In the genomic region with DNA sequence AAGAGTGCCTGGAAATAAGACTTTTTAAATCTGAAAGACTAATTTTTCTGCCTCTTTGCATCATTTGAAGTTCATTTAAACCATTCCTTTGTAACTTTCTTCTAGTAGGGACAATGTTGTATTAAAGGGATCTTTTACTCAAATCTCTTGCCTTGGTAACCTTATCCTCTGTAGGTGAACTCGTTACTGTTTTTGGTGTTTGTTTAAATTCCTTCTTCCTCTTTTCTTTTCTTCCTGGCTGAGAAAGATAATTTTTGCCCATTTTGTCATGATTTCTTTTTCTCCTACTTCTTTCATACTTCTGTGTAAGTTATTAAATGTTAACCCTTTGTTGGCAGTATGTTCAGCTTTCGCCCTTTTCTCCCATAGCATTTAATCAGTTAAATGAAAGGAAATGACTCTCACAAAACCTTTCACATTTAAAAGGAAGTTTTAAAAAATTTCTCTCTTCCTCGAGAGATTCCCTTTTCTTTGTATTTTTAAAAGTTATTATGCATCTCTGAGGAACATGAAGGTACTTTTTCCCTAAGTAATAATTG, we compare ENCODE assay signal across 14 cellular contexts. TPM values are rescaled to one million over a fixed set of nuclear protein-coding genes. Genes with fewer than 3 reads are reported as not detected.
DNase-seq lines count a peak whose midpoint lies in the region; ATAC-seq and TF ChIP-seq lines count a peak whose summit lies in the region.
"Had no signal": no experiment of that assay in that cellular context is flagged by ENCODE, and none has a peak within 500 bp of the region (broad histone marks: within the 10 kb centered on the region; RNA-seq: fewer than 3 reads in every experiment).

No MANE protein-coding gene starts in this region.

- in situ Hi-C loops in KBM-7 (cut with MboI; ENCODE audit: low pct_unique_long_range_greater_than_20kb, low sequenced_read_pairs) = no loop called here

- peak overlapping the region; percentile 15; the same call in 1 of the 2 replicates for H3K4me2 ChIP-seq in DOHH2 (ENCODE audit: low read length)

- H3K79me2 ChIP-seq in DOHH2 (ENCODE audit: control insufficient read depth, low read length) = peaks cover 100% of the 10 kb centered on the region

- no peaks in the 10 kb centered on the region for H3K27me3 ChIP-seq in DOHH2 (ENCODE audit: control insufficient read depth, low read length)
- no peaks in the 10 kb centered on the region for H3K27me3 ChIP-seq in ascending aorta
- H3K27me3 ChIP-seq in muscle layer of duodenum (ENCODE audit: low read depth, low read length) = no peaks in the 10 kb centered on the region
- H3K27me3 ChIP-seq: SJCRH30 had no signal

- H3K9me3 ChIP-seq in DOHH2 (ENCODE audit: control insufficient read depth, insufficient read depth, low read length) (no peaks in the 10 kb centered on the region), ascending aorta (no peaks in the 10 kb centered on the region), muscle layer of duodenum (ENCODE audit: control insufficient read depth in 1 of 2, low read length in 2 of 2) (no peaks in the 10 kb centered on the region)
- H3K9me3 ChIP-seq: SJCRH30 had no signal

- H3K27ac ChIP-seq in DOHH2 (ENCODE audit: low read depth, low read length) = no peak overlapping the region
- H3K27ac ChIP-seq in ascending aorta = peak overlapping the region; percentile 13 to 53
- H3K27ac ChIP-seq in muscle layer of duodenum (ENCODE audit: low read length) = peak overlapping the region; percentile 14
- H3K27ac ChIP-seq: RWPE1, SJCRH30 had no signal

- intact Hi-C loops in ascending aorta (cut with DNase I) = no loop called here

- peaks cover 10% of the 10 kb centered on the region; the same call in 1 of the 2 replicates for H3F3A ChIP-seq in DOHH2 (ENCODE audit: control insufficient read depth, insufficient read depth)

- H4K20me1 ChIP-seq in DOHH2 (ENCODE audit: control insufficient read depth, insufficient read depth, low read depth, low read length) = peaks cover 4% of the 10 kb centered on the region; the same call in 1 of the 2 replicates

- H3K36me3 ChIP-seq in DOHH2 (ENCODE audit: control insufficient read depth, low read length) = peaks cover 63% of the 10 kb centered on the region
- peaks cover 4 to 9% of the 10 kb centered on the region in 2 donors for H3K36me3 ChIP-seq in ascending aorta
- peaks cover 5 to 10% of the 10 kb centered on the region in 2 donors for H3K36me3 ChIP-seq in muscle layer of duodenum (ENCODE audit: control insufficient read depth in 1 of 2, insufficient read depth in 2 of 2, low read length in 2 of 2)

- H3K4me1 ChIP-seq in DOHH2 (ENCODE audit: control insufficient read depth, low read length) = peaks cover 49% of the 10 kb centered on the region
- peaks cover 3 to 22% of the 10 kb centered on the region in 2 donors for H3K4me1 ChIP-seq in ascending aorta
- H3K4me1 ChIP-seq in muscle layer of duodenum (ENCODE audit: control insufficient read depth in 1 of 2, insufficient read depth in 2 of 2, low read length in 2 of 2) = peaks cover 9 to 27% of the 10 kb centered on the region in 2 donors

- no peak overlapping the region for H3K4me3 ChIP-seq in DOHH2 (ENCODE audit: low read length)
- H3K4me3 ChIP-seq in ascending aorta = no peak overlapping the region
- no peak overlapping the region for H3K4me3 ChIP-seq in muscle layer of duodenum (ENCODE audit: low read depth in 1 of 2, low read length in 2 of 2)
- H3K4me3 ChIP-seq: SJCRH30 had no signal

- no peaks in the 10 kb centered on the region for H3K9me2 ChIP-seq in DOHH2 (replicated peaks; ENCODE audit: control insufficient read depth, low read length)

- TF ChIP-seq CTCF in DOHH2 (IDR thresholded peaks at IDR 0.05; ENCODE audit: low read depth, low read length, poor library complexity, severe bottlenecking) (no peak), ascending aorta (IDR thresholded peaks at IDR 0.05) (no peak)

- ATAC-seq in GM19351 (IDR thresholded peaks at IDR 0.05; ENCODE audit: unreplicated experiment) (no peak), HG03460 (IDR thresholded peaks at IDR 0.05; ENCODE audit: unreplicated experiment) (no peak)
- ATAC-seq: CD8-positive, alpha-beta T cell had no signal

- DNase-seq in KBM-7 (peak; percentile 55), ascending aorta (ENCODE audit: low spot score in 2 of 2) (no peak), NCI-H510A treated with DMSO at 0.1 percent for 48 hours (lab: John Stamatoyannopoulos, UW) (no peak)
- DNase-seq: CD8-positive, alpha-beta T cell; DND-41; NCI-H1105; NCI-H187; NCI-H2171; SJCRH30 had no signal

RNA-seq across cellular contexts. Expression of gene VEZT, which starts 10.3 kb away (rescaled TPM):
- total RNA-seq in ascending aorta = 141 TPM

RNA-seq across cellular contexts. Expression of gene FGD6, which starts 10.6 kb away (rescaled TPM):
- total RNA-seq in ascending aorta = 2.0 TPM
